ENCODE assay signal across 8 cellular contexts in genomic region chr20:49914310-49915117, GRCh38. TPM values are rescaled to one million over a fixed set of nuclear protein-coding genes. Genes with fewer than 3 reads are reported as not detected.
DNase-seq lines count a peak whose midpoint lies in the region; ATAC-seq and FAIRE-seq lines count a peak whose summit lies in the region.

No MANE protein-coding gene starts in this region.

- peaks cover 23% of the 10 kb centered on the region for H3K4me1 Mint-ChIP-seq in activated T-helper 2 cell treated with anti-CD3 and anti-CD28 coated beads, Interferon-gamma antibody, Interleukin-2, Interleukin-4, amounts not matched to agents 10 μg/mL and 5 μg/mL and 100 μg/mL, durations not matched to agents 14 hours and 24 hours and 36 hours (ENCODE audit: low read depth)

- intact Hi-C loops in activated T-helper 2 cell treated with anti-CD3 and anti-CD28 coated beads, Interferon-gamma antibody, Interleukin-2, Interleukin-4, amounts not matched to agents 10 μg/mL and 5 μg/mL and 100 μg/mL, durations not matched to agents 14 hours and 24 hours and 36 hours (cut with micrococcal nuclease), result loop anchor here (2.0 kb wide), 1 partner anchor 22 kb away; the partner anchor contains the start of gene RNF114

- WGBS in small intestine, 3 donors, result 1 to 5% (median 3%) methylated on average over 19 of the region's 19 CpGs

- FAIRE-seq in small intestine (lab: Jason Lieb, UNC), result no peak

- H3K36me3 Mint-ChIP-seq in activated T-helper 2 cell treated with anti-CD3 and anti-CD28 coated beads, Interferon-gamma antibody, Interleukin-2, Interleukin-4, amounts not matched to agents 10 μg/mL and 5 μg/mL and 100 μg/mL, durations not matched to agents 14 hours and 24 hours and 36 hours (ENCODE audit: low read depth), result peaks cover 7% of the 10 kb centered on the region

- peak; percentile 21 for DNase-seq in activated T-helper 2 cell treated with anti-CD3 and anti-CD28 coated beads, Interferon-gamma antibody, Interleukin-2, Interleukin-4, amounts not matched to agents 10 μg/mL and 5 μg/mL and 100 μg/mL, durations not matched to agents 14 hours and 24 hours and 36 hours (ENCODE audit: low spot score)
- DNase-seq in small intestine (peak; percentile 54), GM19238 (ENCODE audit: insufficient read length, low spot score) (no peak), midbrain (lab: John Stamatoyannopoulos, UW) (no peak), NCI-H1092 (lab: John Stamatoyannopoulos, UW) (no peak)

- no peaks in the 10 kb centered on the region for H3K9me3 Mint-ChIP-seq in activated T-helper 2 cell treated with anti-CD3 and anti-CD28 coated beads, Interferon-gamma antibody, Interleukin-2, Interleukin-4, amounts not matched to agents 10 μg/mL and 5 μg/mL and 100 μg/mL, durations not matched to agents 14 hours and 24 hours and 36 hours

- H3K27ac Mint-ChIP-seq in activated T-helper 2 cell treated with anti-CD3 and anti-CD28 coated beads, Interferon-gamma antibody, Interleukin-2, Interleukin-4, amounts not matched to agents 10 μg/mL and 5 μg/mL and 100 μg/mL, durations not matched to agents 14 hours and 24 hours and 36 hours, result peak overlapping the region; percentile 72

- peak overlapping the region; percentile 96 for H3K4me3 Mint-ChIP-seq in activated T-helper 2 cell treated with anti-CD3 and anti-CD28 coated beads, Interferon-gamma antibody, Interleukin-2, Interleukin-4, amounts not matched to agents 10 μg/mL and 5 μg/mL and 100 μg/mL, durations not matched to agents 14 hours and 24 hours and 36 hours (ENCODE audit: low read depth)

- H3K27me3 ChIP-seq in small intestine (ENCODE audit: control insufficient read depth in 2 of 2, insufficient read depth in 2 of 2, low read length in 2 of 2), result no peaks in the 10 kb centered on the region

- H3K9me3 ChIP-seq in ES-I3 (ENCODE audit: control insufficient read depth, insufficient read depth, low read length) (no peaks in the 10 kb centered on the region), small intestine (ENCODE audit: control insufficient read depth, low read depth) (no peaks in the 10 kb centered on the region)

- peak; percentile 11 for ATAC-seq in HG03139 (IDR thresholded peaks at IDR 0.05; ENCODE audit: unreplicated experiment)

- no peaks in the 10 kb centered on the region for H3K36me3 ChIP-seq in ES-I3 (ENCODE audit: insufficient read depth, low read length)
- H3K36me3 ChIP-seq in small intestine (ENCODE audit: control insufficient read depth in 2 of 2, insufficient read depth in 2 of 2, low read length in 2 of 2), result no peaks in the 10 kb centered on the region

- H3K27me3 Mint-ChIP-seq in activated T-helper 2 cell treated with anti-CD3 and anti-CD28 coated beads, Interferon-gamma antibody, Interleukin-2, Interleukin-4, amounts not matched to agents 10 μg/mL and 5 μg/mL and 100 μg/mL, durations not matched to agents 14 hours and 24 hours and 36 hours (ENCODE audit: low read depth), result no peaks in the 10 kb centered on the region

- H3K4me1 ChIP-seq in ES-I3 (ENCODE audit: insufficient read depth, low read length), result peaks cover 6% of the 10 kb centered on the region; the same call in 1 of the 2 replicates
- peaks cover 10 to 11% of the 10 kb centered on the region in 2 donors for H3K4me1 ChIP-seq in small intestine (ENCODE audit: control insufficient read depth in 2 of 2, insufficient read depth in 1 of 2, low read depth in 1 of 2, low read length in 1 of 2)

- peak overlapping the region; percentile 97 to 98 for H3K27ac ChIP-seq in small intestine (ENCODE audit: low read depth in 1 of 2, low read length in 1 of 2)

- H3K9ac ChIP-seq in ES-I3 (ENCODE audit: low read depth, low read length), result peak overlapping the region; percentile 76

- peak overlapping the region; percentile 100 for H3K4me3 ChIP-seq in iPS-11a (ENCODE audit: low read depth, low read length)
- peak overlapping the region; percentile 81 to 90 for H3K4me3 ChIP-seq in small intestine (ENCODE audit: low read depth in 1 of 2, low read length in 2 of 2)

RNA-seq across cellular contexts. Expression of gene SPATA2, which starts 0.8 kb away (rescaled TPM):
- 8.3 and 8.5 TPM in 2 replicates for total RNA-seq in activated T-helper 2 cell treated with anti-CD3 and anti-CD28 coated beads, Interferon-gamma antibody, Interleukin-2, Interleukin-4, amounts not matched to agents 10 μg/mL and 5 μg/mL and 100 μg/mL, durations not matched to agents 14 hours and 24 hours and 36 hours
- polyA plus RNA-seq in small intestine, result 10 to 100 TPM in 1 of 3 donors, 1 to 10 TPM in 2; 8.6 to 11.0 (median 9.9) TPM

RNA-seq across cellular contexts. Expression of gene RNF114, which starts 21.7 kb away (rescaled TPM):
- total RNA-seq in activated T-helper 2 cell treated with anti-CD3 and anti-CD28 coated beads, Interferon-gamma antibody, Interleukin-2, Interleukin-4, amounts not matched to agents 10 μg/mL and 5 μg/mL and 100 μg/mL, durations not matched to agents 14 hours and 24 hours and 36 hours, result 64.0 and 67.6 TPM in 2 replicates
- 10 to 100 TPM; 51.2 to 76.0 (median 60.8) TPM for polyA plus RNA-seq in small intestine

Comparison
In these comparisons a context has a peak if more than half of its experiments do, and no peak if none do; other contexts are left out.
1. DNase-seq: peak in activated T-helper 2 cell treated with anti-CD3 and anti-CD28 coated beads, Interferon-gamma antibody, Interleukin-2, Interleukin-4, amounts not matched to agents 10 μg/mL and 5 μg/mL and 100 μg/mL, durations not matched to agents 14 hours and 24 hours and 36 hours (single experiment) and small intestine (single experiment); none in GM19238 (single experiment), midbrain (single experiment) and NCI-H1092 (single experiment).